Comparison of ENCODE assay signal across 8 cellular contexts in the genomic region with DNA sequence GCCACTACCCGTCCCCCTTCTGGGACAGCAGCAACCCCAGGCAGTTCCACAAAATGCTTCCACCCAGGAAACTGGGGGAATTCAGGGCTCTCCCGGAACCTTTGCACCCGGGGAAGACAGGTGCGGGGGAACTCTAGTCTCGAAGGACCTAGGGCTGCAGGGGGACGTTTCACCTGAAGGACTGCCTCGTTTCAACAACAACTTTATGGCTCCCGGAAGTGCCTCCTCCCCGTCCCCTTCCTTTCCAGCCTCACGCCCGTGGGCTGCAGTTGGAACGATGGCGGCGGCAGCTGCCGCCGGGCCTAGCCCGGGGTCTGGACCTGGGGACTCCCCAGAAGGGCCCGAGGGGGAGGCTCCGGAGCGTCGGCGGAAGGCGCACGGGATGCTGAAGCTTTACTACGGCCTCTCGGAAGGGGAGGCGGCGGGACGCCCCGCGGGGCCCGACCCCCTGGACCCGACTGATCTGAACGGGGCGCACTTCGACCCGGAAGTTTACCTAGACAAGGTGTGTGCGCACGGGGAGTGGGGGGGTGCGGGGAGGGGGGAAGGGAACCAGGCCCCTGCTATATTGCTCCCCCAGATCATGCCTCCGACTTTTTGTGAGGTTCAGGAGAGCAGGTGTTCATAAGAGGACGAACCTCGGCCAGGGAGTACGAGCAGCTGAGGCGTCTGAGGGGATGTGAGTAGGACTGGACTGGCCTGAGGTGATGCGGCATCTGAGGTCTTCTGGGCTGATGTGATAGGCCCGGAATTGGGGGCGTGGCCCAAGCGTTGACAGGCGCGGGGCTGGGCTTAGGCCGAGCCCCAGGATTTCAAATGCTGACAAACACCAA. TPM values are rescaled to one million over a fixed set of nuclear protein-coding genes. Genes with fewer than 3 reads are reported as not detected.
DNase-seq lines count a peak whose midpoint lies in the region; ATAC-seq and TF ChIP-seq lines count a peak whose summit lies in the region.

A gene (plus strand): TSS at position 241 of the 833 bp plus-strand sequence. CDS start 37 bp downstream, at position 278.

- in situ Hi-C loops in KBM-7 (cut with MboI; ENCODE audit: low pct_unique_long_range_greater_than_20kb, low sequenced_read_pairs) (no loop called here), Panc1 (cut with HindIII; ENCODE audit: low pct_unique_long_range_greater_than_20kb, low sequenced_read_pairs) (no loop called here)

- peak within 1 kb of the TSS; percentile 80 for H3K27ac ChIP-seq in Panc1 (ENCODE audit: low read length)
- H3K27ac ChIP-seq in muscle layer of colon (ENCODE audit: low read depth, low read length), result peak within 1 kb of the TSS; percentile 86

- H3K27me3 Mint-ChIP-seq in activated T-cell treated with anti-CD3 and anti-CD28 coated beads, Interleukin-2, amount 50 U/mL, for 4 hours (ENCODE audit: low read depth), result no peaks in the 10 kb centered on the region

- POLR2A ChIA-PET in Panc1 (lab: Charles Lee), result interaction anchor here (0.5 to 0.6 kb wide), 2 partner anchors 207 to 247 kb away, joined by 3 to 7 read pairs; no protein-coding TSS in a partner anchor

- peaks cover 15% of the 10 kb centered on the region for H3K4me1 Mint-ChIP-seq in activated T-cell treated with anti-CD3 and anti-CD28 coated beads, Interleukin-2, amount 50 U/mL, for 4 hours (ENCODE audit: low read depth)

- H3K36me3 ChIP-seq in Panc1 (ENCODE audit: control insufficient read depth, insufficient read depth, low read length) (no peaks in the 10 kb centered on the region), muscle layer of colon (ENCODE audit: insufficient read depth, low read length) (peaks cover 13% of the 10 kb centered on the region)

- DNase-seq in DMS 273 treated with DMSO at 0.1 percent for 48 hours (lab: John Stamatoyannopoulos, UW) (peak; percentile 56), KBM-7 (peak; percentile 91), Panc1 (ENCODE audit: low read depth, low spot score) (no peak)
- peak; percentile 80 for DNase-seq in activated T-cell treated with anti-CD3 and anti-CD28 coated beads, Interleukin-2, amount 50 U/mL, for 4 hours
- DNase-seq in stimulated activated CD8-positive, alpha-beta memory T cell treated with anti-CD3 and anti-CD28 coated beads, Interleukin-7, amount 100 ng/mL, for 1 hour (ENCODE audit: low read depth in 2 of 2), result peak; percentile 65 to 71

- H3K4me3 ChIP-seq in Panc1 (ENCODE audit: low read depth in 2 of 2, low read length in 2 of 2) (peak within 1 kb of the TSS; percentile 63 to 88), muscle layer of colon (ENCODE audit: low read depth in 1 of 2, low read length in 2 of 2) (peak within 1 kb of the TSS; percentile 77 to 85)

- peak within 1 kb of the TSS; percentile 92 for H3K4me3 Mint-ChIP-seq in activated T-cell treated with anti-CD3 and anti-CD28 coated beads, Interleukin-2, amount 50 U/mL, for 4 hours

- H3K4me1 ChIP-seq in Panc1 (ENCODE audit: control insufficient read depth, insufficient read depth, low read length) (peaks cover 5% of the 10 kb centered on the region), muscle layer of colon (ENCODE audit: insufficient read depth, low read length) (peaks cover 12% of the 10 kb centered on the region)

- TF ChIP-seq CTCF in Panc1 (IDR thresholded peaks at IDR 0.05), result no peak

- H3K27me3 ChIP-seq in Panc1 (ENCODE audit: control insufficient read depth, insufficient read depth, low read length), result no peaks in the 10 kb centered on the region
- H3K27me3 ChIP-seq in muscle layer of colon (ENCODE audit: control insufficient read depth in 1 of 2, insufficient read depth in 2 of 2, low read length in 2 of 2), result no peaks in the 10 kb centered on the region

- BruUV-seq in Panc1 (replicated peaks; lab: Mats Ljungman, UMichigan), result no TSS peak

- peak; percentile 80 for ATAC-seq in GM21576 (IDR thresholded peaks at IDR 0.05; ENCODE audit: unreplicated experiment)
- peak; percentile 97 for ATAC-seq in Panc1
- peak; percentile 93 to 95 for ATAC-seq in activated T-cell treated with anti-CD3 and anti-CD28 coated beads, Interleukin-2, amount 50 U/mL, for 4 hours
- ATAC-seq in esophagus mucosa, result peak; percentile 92

- intact Hi-C loops in Panc1 (cut with micrococcal nuclease; ENCODE audit: unreplicated experiment), result no loop called here

- peaks cover 7% of the 10 kb centered on the region for H3K36me3 Mint-ChIP-seq in activated T-cell treated with anti-CD3 and anti-CD28 coated beads, Interleukin-2, amount 50 U/mL, for 4 hours (ENCODE audit: insufficient read depth)

- H3K9me3 ChIP-seq in Panc1 (ENCODE audit: control insufficient read depth, insufficient read depth, low read depth, low read length), result no peaks in the 10 kb centered on the region
- H3K9me3 ChIP-seq in muscle layer of colon (ENCODE audit: low read length), result no peaks in the 10 kb centered on the region

- CTCF ChIA-PET in Panc1 (lab: Charles Lee), result no interaction called here

- H3K9ac ChIP-seq in muscle layer of colon (ENCODE audit: low read length), result peak within 1 kb of the TSS; percentile 53

- no peaks in the 10 kb centered on the region for H3K9me3 Mint-ChIP-seq in activated T-cell treated with anti-CD3 and anti-CD28 coated beads, Interleukin-2, amount 50 U/mL, for 4 hours

RNA-seq across cellular contexts. Expression of the gene that starts here (rescaled TPM):
- total RNA-seq in Panc1 (2021; ENCODE audit: unreplicated experiment) (101 TPM), esophagus mucosa (76.4 TPM)
- polyA plus RNA-seq in Panc1 (2012; ENCODE audit: insufficient read length), result 210 TPM
- total RNA-seq in activated T-cell treated with anti-CD3 and anti-CD28 coated beads, Interleukin-2, amount 50 U/mL, for 4 hours, result 100 to 1,000 TPM; 161 to 165 (median 161) TPM
